Comparison of ENCODE assay signal across 8 cellular contexts in genomic region chr5:135398855-135399837, GRCh38. TPM values are rescaled to one million over a fixed set of nuclear protein-coding genes. Genes with fewer than 3 reads are reported as not detected.
DNase-seq lines count a peak whose midpoint lies in the region; ATAC-seq, FAIRE-seq and TF ChIP-seq lines count a peak whose summit lies in the region.

TSS of gene MACROH2A1 (minus strand) at chr5:135399231. CDS start at chr5:135389093, 10,138 bp downstream.

- H3K27ac Mint-ChIP-seq in activated T-helper 1 cell treated with anti-CD3 and anti-CD28 coated beads, Interleukin-12 subunit alpha, Interleukin-12 subunit beta, Interleukin-2, Interleukin-4 antibody, amounts not matched to agents 30 ng/mL and 10 ng/mL and 1 ng/mL, durations not matched to agents 14 hours and 24 hours and 36 hours: peak within 1 kb of the TSS; percentile 96
- H3K27ac Mint-ChIP-seq in naive thymus-derived CD8-positive, alpha-beta T cell: peak within 1 kb of the TSS; percentile 85 to 95 (median 91)

- FAIRE-seq in D721Med (lab: Jason Lieb, UNC): no peak

- H3K4me1 ChIP-seq in fibroblast of lung (ENCODE audit: control insufficient read depth, extremely low read depth, insufficient read depth, low read length): peaks cover 6% of the 10 kb centered on the region

- H3K4me1 Mint-ChIP-seq in activated T-helper 1 cell treated with anti-CD3 and anti-CD28 coated beads, Interleukin-12 subunit alpha, Interleukin-12 subunit beta, Interleukin-2, Interleukin-4 antibody, amounts not matched to agents 30 ng/mL and 10 ng/mL and 1 ng/mL, durations not matched to agents 14 hours and 24 hours and 36 hours (ENCODE audit: low read depth): peaks cover 50% of the 10 kb centered on the region
- H3K4me1 Mint-ChIP-seq in naive thymus-derived CD8-positive, alpha-beta T cell: peaks cover 20 to 54% (median 53%) of the 10 kb centered on the region in 4 donors

- peak within 1 kb of the TSS; percentile 93 for H3K27ac ChIP-seq in fibroblast of lung (ENCODE audit: insufficient read depth, low read length)

- ATAC-seq in GM21360 (IDR thresholded peaks at IDR 0.05; ENCODE audit: unreplicated experiment): peak; percentile 84
- peak; percentile 84 to 88 for ATAC-seq in naive thymus-derived CD8-positive, alpha-beta T cell

- peaks cover 48% of the 10 kb centered on the region for H3K79me2 ChIP-seq in fibroblast of lung (ENCODE audit: control insufficient read depth, insufficient read depth, low read length)

- peak within 1 kb of the TSS; percentile 97 for H2AFZ ChIP-seq in fibroblast of lung (ENCODE audit: low read length)

- POLR2A ChIA-PET in naive thymus-derived CD8-positive, alpha-beta T cell (lab: Charles Lee): no interaction called here

- peaks cover 8% of the 10 kb centered on the region for H3K27me3 Mint-ChIP-seq in activated T-helper 1 cell treated with anti-CD3 and anti-CD28 coated beads, Interleukin-12 subunit alpha, Interleukin-12 subunit beta, Interleukin-2, Interleukin-4 antibody, amounts not matched to agents 30 ng/mL and 10 ng/mL and 1 ng/mL, durations not matched to agents 14 hours and 24 hours and 36 hours (ENCODE audit: insufficient read depth)
- no peaks in the 10 kb centered on the region for H3K27me3 Mint-ChIP-seq in naive thymus-derived CD8-positive, alpha-beta T cell

- H3K4me3 Mint-ChIP-seq in activated T-helper 1 cell treated with anti-CD3 and anti-CD28 coated beads, Interleukin-12 subunit alpha, Interleukin-12 subunit beta, Interleukin-2, Interleukin-4 antibody, amounts not matched to agents 30 ng/mL and 10 ng/mL and 1 ng/mL, durations not matched to agents 14 hours and 24 hours and 36 hours: peak within 1 kb of the TSS; percentile 95
- peak within 1 kb of the TSS; percentile 87 to 95 (median 91) for H3K4me3 Mint-ChIP-seq in naive thymus-derived CD8-positive, alpha-beta T cell

- H3K9me3 Mint-ChIP-seq in activated T-helper 1 cell treated with anti-CD3 and anti-CD28 coated beads, Interleukin-12 subunit alpha, Interleukin-12 subunit beta, Interleukin-2, Interleukin-4 antibody, amounts not matched to agents 30 ng/mL and 10 ng/mL and 1 ng/mL, durations not matched to agents 14 hours and 24 hours and 36 hours: no peaks in the 10 kb centered on the region
- no peaks in the 10 kb centered on the region for H3K9me3 Mint-ChIP-seq in naive thymus-derived CD8-positive, alpha-beta T cell

- peak within 1 kb of the TSS; percentile 72 to 86 (median 76) for H3K4me3 ChIP-seq in fibroblast of lung (replicated peaks in 1 of 4; ENCODE audit: control extremely low read depth in 1 of 4, insufficient read depth in 1 of 4, low read depth in 3 of 4, low read length in 4 of 4)

- no peaks in the 10 kb centered on the region for H4K20me1 ChIP-seq in fibroblast of lung (ENCODE audit: control insufficient read depth, extremely low read depth, insufficient read depth, low read length)

- peak within 1 kb of the TSS; percentile 94 for H3K4me2 ChIP-seq in fibroblast of lung (ENCODE audit: extremely low read depth, insufficient read depth, low read length)

- no peaks in the 10 kb centered on the region for H3K9me3 ChIP-seq in fibroblast of lung (ENCODE audit: control insufficient read depth, insufficient read depth, low read depth, low read length)

- no peaks in the 10 kb centered on the region for H3K36me3 ChIP-seq in fibroblast of lung (ENCODE audit: control insufficient read depth, insufficient read depth, low read length)

- DNase-seq in D721Med (ENCODE audit: insufficient read length, low spot score) (peak; percentile 60), HUDEP-2 (lab: John Stamatoyannopoulos, UW; ENCODE audit: unreplicated experiment in 76 of 76) (peak in 70 of 76 experiments; percentile 4 to 84 (median 69)), RKO (ENCODE audit: low spot score) (peak; percentile 83), fibroblast of lung (ENCODE audit: low read depth in 2 of 2) (peak; percentile 83 to 85)
- peak; percentile 81 for DNase-seq in activated T-helper 1 cell treated with anti-CD3 and anti-CD28 coated beads, Interleukin-12 subunit alpha, Interleukin-12 subunit beta, Interleukin-2, Interleukin-4 antibody, amounts not matched to agents 30 ng/mL and 10 ng/mL and 1 ng/mL, durations not matched to agents 14 hours and 24 hours and 36 hours (ENCODE audit: low spot score)
- peak; percentile 60 to 84 (median 76) for DNase-seq in naive thymus-derived CD8-positive, alpha-beta T cell
- DNase-seq in stimulated activated naive CD4-positive, alpha-beta T cell (lab: John Stamatoyannopoulos, UW): peak; percentile 54 to 76 (median 64)

- TF ChIP-seq CTCF in D721Med (IDR thresholded peaks at IDR 0.05; ENCODE audit: insufficient read depth, missing control alignments) (no peak), fibroblast of lung (conservative IDR thresholded peaks at IDR 0.05 in 1 of 2, IDR thresholded peaks at IDR 0.05 in 1 of 2; ENCODE audit: low read depth in 1 of 2, low read length in 2 of 2) (no peak)

- intact Hi-C loops in activated T-helper 1 cell treated with anti-CD3 and anti-CD28 coated beads, Interleukin-12 subunit alpha, Interleukin-12 subunit beta, Interleukin-2, Interleukin-4 antibody, amounts not matched to agents 30 ng/mL and 10 ng/mL and 1 ng/mL, durations not matched to agents 14 hours and 24 hours and 36 hours (cut with micrococcal nuclease): loop anchor here (1.0 to 5.0 kb wide), 4 partner anchors 22 to 1032 kb away; partner anchors contain the start of gene CDKL3

- H3K27me3 ChIP-seq in fibroblast of lung (ENCODE audit: control insufficient read depth, insufficient read depth, low read length): no peaks in the 10 kb centered on the region

- H3K9ac ChIP-seq in fibroblast of lung (ENCODE audit: insufficient read depth, low read length): peak within 1 kb of the TSS; percentile 88

- H3K36me3 Mint-ChIP-seq in activated T-helper 1 cell treated with anti-CD3 and anti-CD28 coated beads, Interleukin-12 subunit alpha, Interleukin-12 subunit beta, Interleukin-2, Interleukin-4 antibody, amounts not matched to agents 30 ng/mL and 10 ng/mL and 1 ng/mL, durations not matched to agents 14 hours and 24 hours and 36 hours (ENCODE audit: low read depth): peaks cover 15% of the 10 kb centered on the region
- peaks cover 0 to 1% (median 0%) of the 10 kb centered on the region in 3 donors for H3K36me3 Mint-ChIP-seq in naive thymus-derived CD8-positive, alpha-beta T cell

RNA-seq across cellular contexts. Expression of gene MACROH2A1, which starts in this region (rescaled TPM):
- total RNA-seq in activated T-helper 1 cell treated with anti-CD3 and anti-CD28 coated beads, Interleukin-12 subunit alpha, Interleukin-12 subunit beta, Interleukin-2, Interleukin-4 antibody, amounts not matched to agents 30 ng/mL and 10 ng/mL and 1 ng/mL, durations not matched to agents 14 hours and 24 hours and 36 hours: 315 and 317 TPM in 2 replicates
- 154 and 191 TPM in 2 replicates for total RNA-seq in fibroblast of lung
- 95.6 and 128 TPM in 2 replicates for polyA plus RNA-seq in fibroblast of lung
- 82.3 and 119 TPM in 2 replicates for polyA plus RNA-seq in fibroblast of lung (2012)
- 56.9 and 95.6 TPM in 2 replicates for polyA minus RNA-seq in fibroblast of lung (ENCODE audit: low replicate concordance)
- 10 to 100 TPM; 96.3 to 99.5 TPM for total RNA-seq in naive thymus-derived CD8-positive, alpha-beta T cell
- 100 to 1,000 TPM; 101 to 121 (median 105) TPM for polyA plus RNA-seq in naive thymus-derived CD8-positive, alpha-beta T cell

Comparison
In these comparisons a context has a peak if more than half of its experiments do, and no peak if none do; other contexts are left out.
1. Peak in every context shown above with its lines: DNase-seq, ATAC-seq, H3K4me3 ChIP-seq and H3K27ac ChIP-seq.